In the genomic region with DNA sequence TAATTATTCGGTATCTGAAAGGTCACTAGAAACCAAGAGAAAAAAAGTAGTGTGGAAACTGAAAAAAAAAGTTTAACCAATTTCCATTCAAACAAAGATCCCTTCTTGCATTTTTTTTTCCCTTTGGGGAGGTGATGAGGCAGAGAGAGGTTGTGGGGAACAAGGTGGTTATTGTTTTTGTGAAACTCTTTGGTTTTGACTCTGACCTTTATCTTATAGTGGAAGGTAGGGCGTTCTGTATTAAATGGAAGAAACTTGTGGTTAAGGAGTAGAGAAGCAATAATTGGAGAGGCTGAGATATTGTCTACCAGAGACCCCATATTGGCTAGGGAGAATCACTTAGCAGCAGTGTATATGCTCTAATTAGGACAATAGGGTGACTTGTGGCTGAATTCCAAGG, we compare ENCODE assay signal across 23 cellular contexts.
A peak's percentile ranks its signal among the peaks of the same experiment; 100 is the strongest.
DNase-seq lines count a peak whose midpoint lies in the region; ATAC-seq, FAIRE-seq and TF ChIP-seq lines count a peak whose summit lies in the region.
"Had no signal": no experiment of that assay in that cellular context is flagged by ENCODE, and none has a peak within 500 bp of the region (broad histone marks: within the 10 kb centered on the region; RNA-seq: fewer than 3 reads in every experiment).

No MANE protein-coding gene starts in this region.

- H3K4me3 ChIP-seq in K562, result no peak overlapping the region
- H3K4me3 ChIP-seq: BLaER1, GM12878 had no signal

- no peaks in the 10 kb centered on the region for H3K79me2 ChIP-seq in K562 (ENCODE audit: control insufficient read depth, insufficient read depth, low read length)

- H2AFZ ChIP-seq in K562 (ENCODE audit: low read depth, low read length), result no peak overlapping the region

- POLR2A ChIA-PET in K562 (lab: Yijun Ruan, JAX), result interaction anchor here (0.7 kb wide), 1 partner anchor 346 kb away, joined by 3 read pairs; no protein-coding TSS in a partner anchor

- peak; percentile 77 to 81 for ATAC-seq in activated naive CD4-positive, alpha-beta T cell treated with anti-CD3 and anti-CD28 coated beads, Interleukin-2, amount 50 U/mL, for 72 hours
- ATAC-seq in SK-N-SH treated with all-trans-retinoic acid at 6 μM for 48 hours (peak; percentile 14; the same call in 1 of the 3 replicates), K562 (no peak)
- ATAC-seq: GM12878, HepG2, Panc1 had no signal

- H3K27ac Mint-ChIP-seq in activated naive CD4-positive, alpha-beta T cell treated with anti-CD3 and anti-CD28 coated beads, Interleukin-2, amount 50 U/mL, for 72 hours, result peak overlapping the region in 1 of 2 donors; percentile 71
- H3K27ac Mint-ChIP-seq in activated naive CD4-positive, alpha-beta T cell treated with anti-CD3 and anti-CD28 coated beads for 36 hours, result no peak overlapping the region
- H3K27ac Mint-ChIP-seq in stimulated activated naive CD8-positive, alpha-beta T cell treated with anti-CD3 and anti-CD28 coated beads, Interleukin-15, Interleukin-2, amounts not matched to agents 100 ng/mL and 50 ng/mL, for 24 hours, result peak overlapping the region; percentile 89
- H3K27ac Mint-ChIP-seq: CD4-positive, alpha-beta T cell; H9 had no signal

- TF ChIP-seq CTCF in K562 (IDR thresholded peaks at IDR 0.05 in 2 of 3, conservative IDR thresholded peaks at IDR 0.05 in 1 of 3; ENCODE audit: insufficient read depth in 2 of 3, low read depth in 1 of 3, low read length in 3 of 3), result no peak

- BruUV-seq in K562 (replicated peaks; lab: Mats Ljungman, UMichigan), result no TSS peak

- no peak for TF ChIP-seq RAD21 in K562 (CRISPR knock-in tag; conservative IDR thresholded peaks at IDR 0.05 in 1 of 2, IDR thresholded peaks at IDR 0.05 in 1 of 2)

- no peak for FAIRE-seq in K562 (lab: Jason Lieb, UNC)
- FAIRE-seq: GM12878, HepG2 had no signal

- no peaks in the 10 kb centered on the region for H3K27me3 Mint-ChIP-seq in activated naive CD4-positive, alpha-beta T cell treated with anti-CD3 and anti-CD28 coated beads for 36 hours (ENCODE audit: low read depth)
- H3K27me3 Mint-ChIP-seq in stimulated activated naive CD8-positive, alpha-beta T cell treated with anti-CD3 and anti-CD28 coated beads, Interleukin-15, Interleukin-2, amounts not matched to agents 100 ng/mL and 50 ng/mL, for 24 hours, result peaks cover 8% of the 10 kb centered on the region
- H3K27me3 Mint-ChIP-seq: CD4-positive, alpha-beta T cell had no signal

- H3K36me3 Mint-ChIP-seq in activated naive CD4-positive, alpha-beta T cell treated with anti-CD3 and anti-CD28 coated beads, Interleukin-2, amount 50 U/mL, for 72 hours, result peaks cover 0 to 10% of the 10 kb centered on the region in 2 donors
- H3K36me3 Mint-ChIP-seq in activated naive CD4-positive, alpha-beta T cell treated with anti-CD3 and anti-CD28 coated beads for 36 hours (ENCODE audit: low read depth), result no peaks in the 10 kb centered on the region
- no peaks in the 10 kb centered on the region for H3K36me3 Mint-ChIP-seq in stimulated activated naive CD8-positive, alpha-beta T cell treated with anti-CD3 and anti-CD28 coated beads, Interleukin-15, Interleukin-2, amounts not matched to agents 100 ng/mL and 50 ng/mL, for 24 hours (ENCODE audit: low read depth)

- no peak overlapping the region for H3K4me2 ChIP-seq in K562 (ENCODE audit: insufficient read depth, low read length)
- H3K4me2 ChIP-seq: BLaER1 had no signal

- H3K9ac ChIP-seq in K562 (ENCODE audit: insufficient read depth in 1 of 2, low read depth in 2 of 2, low read length in 2 of 2), result no peak overlapping the region
- H3K9ac ChIP-seq: BLaER1 had no signal

- no peaks in the 10 kb centered on the region for H3K9me3 ChIP-seq in K562 (replicated peaks; ENCODE audit: control insufficient read depth, insufficient read depth, low read depth, low read length)
- H3K9me3 ChIP-seq: BLaER1 had no signal

- no peaks in the 10 kb centered on the region for H3K36me3 ChIP-seq in K562 (ENCODE audit: control insufficient read depth, insufficient read depth, low read length)
- H3K36me3 ChIP-seq: BLaER1 had no signal

- H3K27me3 ChIP-seq in K562 (ENCODE audit: control insufficient read depth in 2 of 2, insufficient read depth in 2 of 2, low read length in 2 of 2), result no peaks in the 10 kb centered on the region; a peak in 1 of 5 replicates
- H3K27me3 ChIP-seq: BLaER1 had no signal

- no peaks in the 10 kb centered on the region for H4K20me1 ChIP-seq in K562 (replicated peaks; ENCODE audit: control insufficient read depth, insufficient read depth, low read length)
- H4K20me1 ChIP-seq: BLaER1 had no signal

- CTCF ChIA-PET in activated naive CD4-positive, alpha-beta T cell treated with anti-CD3 and anti-CD28 coated beads for 36 hours (lab: Charles Lee), result interaction anchor here (0.7 to 3.3 kb wide), 3 partner anchors 17 to 494 kb away, joined by 3 to 15 read pairs (median 3); no protein-coding TSS in a partner anchor
- CTCF ChIA-PET in K562 (lab: Yijun Ruan, JAX; ENCODE audit: low intra/inter-chr PET ratio), result no interaction called here

- no peak for TF ChIP-seq POLR2A in K562 (conservative IDR thresholded peaks at IDR 0.05)

- no peak for TF ChIP-seq EP300 in K562 (IDR thresholded peaks at IDR 0.05; ENCODE audit: low read length)

- intact Hi-C loops in activated naive CD4-positive, alpha-beta T cell treated with anti-CD3 and anti-CD28 coated beads for 36 hours (cut with micrococcal nuclease), result loop anchor here (5.0 kb wide), 2 partner anchors 105 to 135 kb away; no protein-coding TSS in a partner anchor
- intact Hi-C loops in K562 (cut with micrococcal nuclease), result no loop called here

- WGBS in K562 (ENCODE audit: insufficient coverage, low coverage, missing lambda C conversion rate), result 3% methylated on average over 2 of the region's 2 CpGs

- no peak overlapping the region for H3K27ac ChIP-seq in K562 (ENCODE audit: extremely low read depth, low read depth, low read length)
- H3K27ac ChIP-seq: BLaER1, HL-60 had no signal

- in situ Hi-C loops in K562 (cut with MboI), result no loop called here

- H3K9me1 ChIP-seq in K562 (ENCODE audit: control insufficient read depth, insufficient read depth, low read length), result no peaks in the 10 kb centered on the region

- no peaks in the 10 kb centered on the region; a peak in 1 of 5 replicates for H3K4me1 ChIP-seq in K562 (replicated peaks in 1 of 2; ENCODE audit: control insufficient read depth in 2 of 2, insufficient read depth in 2 of 2, low read length in 2 of 2)

- H3K4me1 Mint-ChIP-seq in activated naive CD4-positive, alpha-beta T cell treated with anti-CD3 and anti-CD28 coated beads for 36 hours (ENCODE audit: low read depth), result peaks cover 57% of the 10 kb centered on the region
- H3K4me1 Mint-ChIP-seq in stimulated activated naive CD8-positive, alpha-beta T cell treated with anti-CD3 and anti-CD28 coated beads, Interleukin-15, Interleukin-2, amounts not matched to agents 100 ng/mL and 50 ng/mL, for 24 hours (ENCODE audit: low read depth), result peaks cover 80% of the 10 kb centered on the region
- H3K4me1 Mint-ChIP-seq: H9 had no signal

- H3K9me3 Mint-ChIP-seq in activated naive CD4-positive, alpha-beta T cell treated with anti-CD3 and anti-CD28 coated beads, Interleukin-2, amount 50 U/mL, for 72 hours, result peaks cover 0 to 6% of the 10 kb centered on the region in 2 donors
- no peaks in the 10 kb centered on the region for H3K9me3 Mint-ChIP-seq in activated naive CD4-positive, alpha-beta T cell treated with anti-CD3 and anti-CD28 coated beads for 36 hours
- no peaks in the 10 kb centered on the region for H3K9me3 Mint-ChIP-seq in stimulated activated naive CD8-positive, alpha-beta T cell treated with anti-CD3 and anti-CD28 coated beads, Interleukin-15, Interleukin-2, amounts not matched to agents 100 ng/mL and 50 ng/mL, for 24 hours
- H3K9me3 Mint-ChIP-seq: CD4-positive, alpha-beta T cell; H9 had no signal

- H3K4me3 Mint-ChIP-seq in activated naive CD4-positive, alpha-beta T cell treated with anti-CD3 and anti-CD28 coated beads for 36 hours, result no peak overlapping the region
- H3K4me3 Mint-ChIP-seq in stimulated activated naive CD8-positive, alpha-beta T cell treated with anti-CD3 and anti-CD28 coated beads, Interleukin-15, Interleukin-2, amounts not matched to agents 100 ng/mL and 50 ng/mL, for 24 hours, result peak overlapping the region; percentile 60
- H3K4me3 Mint-ChIP-seq: CD4-positive, alpha-beta T cell; H9 had no signal

- no peak for DNase-seq in activated naive CD4-positive, alpha-beta T cell treated with anti-CD3 and anti-CD28 coated beads, Interleukin-2, amount 50 U/mL, for 72 hours (ENCODE audit: low spot score in 2 of 2)
- no peak for DNase-seq in activated naive CD4-positive, alpha-beta T cell treated with anti-CD3 and anti-CD28 coated beads for 36 hours
- no peak for DNase-seq in K562 (ENCODE audit: extremely low read depth in 1 of 4, low spot score in 3 of 4)
- DNase-seq in UCSD-AML1 (lab: John Stamatoyannopoulos, UW; ENCODE audit: unreplicated experiment), result no peak
- DNase-seq in NCI-H345 (lab: John Stamatoyannopoulos, UW), result no peak
- no peak for DNase-seq in amniotic stem cell (lab: John Stamatoyannopoulos, UW)
- DNase-seq: CD4-positive, alpha-beta T cell; DND-41; H9; KBM-7; NCI-H1092; NCI-H1436; NCI-H1930; NCI-H2227 treated with DMSO at 0.1 percent for 48 hours; NCI-H510A treated with DMSO at 0.1 percent for 48 hours; NCI-H748 treated with DMSO at 0.1 percent for 48 hours had no signal

TF ChIP-seq in SK-N-SH treated with all-trans-retinoic acid at 6 μM for 48 hours, 23 proteins besides CTCF, POLR2A, EP300 and RAD21 (continues in another document):
- TF ChIP-seq ZFP30 (CRISPR knock-in tag; IDR thresholded peaks at IDR 0.05) (no peak), TOX (CRISPR knock-in tag; IDR thresholded peaks at IDR 0.05; ENCODE audit: borderline replicate concordance) (no peak), ZFP3 (CRISPR knock-in tag; IDR thresholded peaks at IDR 0.05) (no peak), RARB (CRISPR knock-in tag; IDR thresholded peaks at IDR 0.05) (no peak), CSDC2 (CRISPR knock-in tag; IDR thresholded peaks at IDR 0.05) (no peak), ZNF565 (CRISPR knock-in tag; conservative IDR thresholded peaks at IDR 0.05; ENCODE audit: low read depth) (no peak), ISL1 (CRISPR knock-in tag; IDR thresholded peaks at IDR 0.05) (no peak), ZC3H10 (CRISPR knock-in tag; IDR thresholded peaks at IDR 0.05) (no peak), ARNTL (CRISPR knock-in tag; IDR thresholded peaks at IDR 0.05; ENCODE audit: borderline replicate concordance, low read depth) (no peak)

TF ChIP-seq in K562, 482 proteins besides CTCF, POLR2A, EP300 and RAD21 (continues in another document):
- TF ChIP-seq PURB (CRISPR knock-in tag; IDR thresholded peaks at IDR 0.05; ENCODE audit: low read depth), result no peak
